Comparison of ENCODE assay signal across 29 cellular contexts in the genomic region with DNA sequence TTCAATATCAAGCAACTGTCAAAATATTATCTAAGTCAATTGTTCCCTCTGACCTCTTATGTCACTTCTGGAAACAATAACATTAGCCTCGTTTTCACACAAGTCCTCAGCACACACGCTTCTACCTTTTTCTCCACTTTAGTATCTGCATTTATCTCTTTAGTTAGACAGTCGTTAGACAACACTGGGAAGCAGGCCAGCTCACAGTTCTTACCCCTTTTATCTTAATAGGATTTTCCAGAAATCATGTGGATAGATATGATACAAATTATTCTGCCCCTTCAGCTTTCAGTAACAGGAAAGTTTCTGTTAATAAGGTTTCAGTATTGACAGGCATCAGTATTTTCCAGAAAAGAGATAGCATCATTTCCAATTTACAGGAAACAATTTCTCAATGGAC. TPM values are rescaled to one million over a fixed set of nuclear protein-coding genes. Genes with fewer than 3 reads are reported as not detected.
"Had no signal": no experiment of that assay in that cellular context is flagged by ENCODE, and none has a peak within 500 bp of the region (broad histone marks: within the 10 kb centered on the region; RNA-seq: fewer than 3 reads in every experiment).

No MANE protein-coding gene starts in this region.

- H3K4me1 ChIP-seq: SJSA1 had no signal

- H3K27ac ChIP-seq: coronary artery, SJSA1 had no signal

- H3K9me3 ChIP-seq: SJSA1 had no signal

- H3K27me3 ChIP-seq: SJSA1 had no signal

- FAIRE-seq: K562, TTC549 had no signal

- H3K36me3 ChIP-seq: SJSA1 had no signal

- DNase-seq: activated CD4-positive, alpha-beta memory T cell treated with anti-CD3 and anti-CD28 coated beads, Interleukin-2, amount 10 ng/mL, durations not matched to agents 7 days and 5 days; activated CD4-positive, alpha-beta T cell treated with anti-CD3 and anti-CD28 coated beads, Interleukin-2, amount 10 ng/mL, durations not matched to agents 7 days and 5 days; activated CD4-positive, CD25-positive, alpha-beta regulatory T cell; activated CD8-positive, alpha-beta memory T cell treated with anti-CD3 and anti-CD28 coated beads, Interleukin-2, amount 50 U/mL, for 4 hours; activated gamma-delta T cell treated with Interleukin-2 at 50 U/mL for 16 hours; activated naive CD4-positive, alpha-beta T cell treated with anti-CD3 and anti-CD28 coated beads, Interleukin-2, amount 10 ng/mL, durations not matched to agents 7 days and 5 days; activated naive CD8-positive, alpha-beta T cell treated with anti-CD3 and anti-CD28 coated beads for 36 hours; activated T-cell treated with anti-CD3 and anti-CD28 coated beads, Interleukin-2, amount 50 U/mL, for 72 hours; cerebellar nuclear complex; Karpas-422; MM.1S; NCI-H1436; NCI-H1694 treated with DMSO at 0.1 percent for 48 hours; NCI-H2029 treated with DMSO at 0.1 percent for 48 hours; NCI-H446; NCI-H524; NK-92 treated with Interleukin-12 subunit alpha and Interleukin-12 subunit beta, amount 100 ng/mL, for 24 hours; OCI-M1; RPMI8226; T-helper 17 cell; T1000 had no signal

- H3K4me3 ChIP-seq: coronary artery, K562, SJSA1 had no signal

- ATAC-seq: activated T-cell treated with anti-CD3 and anti-CD28 coated beads, Interleukin-2, amount 50 U/mL, for 72 hours; K562; Panc1; Right ventricle myocardium inferior; T-helper 17 cell had no signal

RNA-seq across cellular contexts. Expression of gene HAO1, which starts 25.9 kb away (rescaled TPM):
- total RNA-seq: activated CD4-positive, alpha-beta memory T cell treated with anti-CD3 and anti-CD28 coated beads, Interleukin-2, amount 10 ng/mL, durations not matched to agents 7 days and 5 days; activated CD4-positive, alpha-beta T cell treated with anti-CD3 and anti-CD28 coated beads, Interleukin-2, amount 10 ng/mL, durations not matched to agents 7 days and 5 days; activated naive CD8-positive, alpha-beta T cell treated with anti-CD3 and anti-CD28 coated beads for 36 hours; activated T-cell treated with anti-CD3 and anti-CD28 coated beads, Interleukin-2, amount 50 U/mL, for 72 hours; activated T-helper 2 cell treated with anti-CD3 and anti-CD28 coated beads, Interferon-gamma antibody, Interleukin-2, Interleukin-4, amounts not matched to agents 10 μg/mL and 5 μg/mL and 100 μg/mL, durations not matched to agents 14 hours and 24 hours and 36 hours; cardiac septum; K562; Right ventricle myocardium inferior; SJSA1; T-helper 17 cell had no signal
